In genomic region chr14:103910262-103910935, GRCh38 we compare ENCODE assay signal across 8 cellular contexts.
DNase-seq lines count a peak whose midpoint lies in the region; ATAC-seq lines count a peak whose summit lies in the region.

No MANE protein-coding gene starts in this region.

- H3K27me3 Mint-ChIP-seq in effector memory CD8-positive, alpha-beta T cell = no peaks in the 10 kb centered on the region

- peak overlapping the region; percentile 69 to 76 for H3K4me3 Mint-ChIP-seq in effector memory CD8-positive, alpha-beta T cell

- DNase-seq in COLO668 (lab: John Stamatoyannopoulos, UW; ENCODE audit: unreplicated experiment) (peak; percentile 84), NCI-H526 treated with DMSO at 0.1 percent for 48 hours (lab: John Stamatoyannopoulos, UW) (peak; percentile 75), medulla oblongata (ENCODE audit: extremely low spot score) (peak; percentile 75)
- peak; percentile 86 for DNase-seq in activated CD8-positive, alpha-beta memory T cell treated with anti-CD3 and anti-CD28 coated beads for 24 hours
- peak; percentile 63 to 73 (median 64) for DNase-seq in effector memory CD8-positive, alpha-beta T cell
- DNase-seq in stimulated activated CD8-positive, alpha-beta memory T cell treated with anti-CD3 and anti-CD28 coated beads, Interleukin-12 subunit alpha, Interleukin-12 subunit beta, amount 100 ng/mL, for 4 hours (ENCODE audit: low read depth) = peak; percentile 43

- H3K36me3 Mint-ChIP-seq in effector memory CD8-positive, alpha-beta T cell (ENCODE audit: insufficient read depth) = peaks cover 28% of the 10 kb centered on the region

- H3K4me1 Mint-ChIP-seq in effector memory CD8-positive, alpha-beta T cell (ENCODE audit: low read depth in 2 of 2) = peaks cover 6 to 9% of the 10 kb centered on the region in 2 donors

- ATAC-seq in HG03103 (IDR thresholded peaks at IDR 0.05; ENCODE audit: low read depth, unreplicated experiment) (peak; percentile 63), HG02571 (IDR thresholded peaks at IDR 0.05; ENCODE audit: unreplicated experiment) (no peak)
- ATAC-seq in effector memory CD8-positive, alpha-beta T cell (replicated peaks) = peak; percentile 84

- peak overlapping the region; percentile 13 to 93 for H3K27ac Mint-ChIP-seq in effector memory CD8-positive, alpha-beta T cell

- no peaks in the 10 kb centered on the region for H3K9me3 Mint-ChIP-seq in effector memory CD8-positive, alpha-beta T cell
